14 cellular contexts compared by ENCODE assay signal in the genomic region with DNA sequence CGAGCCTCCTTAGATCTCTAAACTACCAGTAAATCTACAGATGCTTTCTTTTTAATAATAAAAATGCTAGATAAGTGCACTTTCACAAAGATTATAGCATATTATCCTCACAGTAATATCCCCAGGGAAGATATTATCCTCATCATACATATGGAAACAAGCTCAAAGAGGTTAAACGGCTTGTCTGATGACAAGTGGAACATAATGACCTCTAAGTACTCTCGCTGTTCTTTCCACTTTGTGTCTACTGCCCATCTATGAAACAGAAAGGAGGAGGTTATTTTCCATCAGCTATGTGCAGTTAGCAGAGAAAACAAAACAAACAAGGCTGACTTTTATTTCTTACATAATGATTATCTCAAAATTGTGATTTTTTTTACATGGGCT. TPM values are rescaled to one million over a fixed set of nuclear protein-coding genes. Genes with fewer than 3 reads are reported as not detected.
A peak's percentile ranks its signal among the peaks of the same experiment; 100 is the strongest.
DNase-seq lines count a peak whose midpoint lies in the region; ATAC-seq and TF ChIP-seq lines count a peak whose summit lies in the region.
"Had no signal": no experiment of that assay in that cellular context is flagged by ENCODE, and none has a peak within 500 bp of the region (broad histone marks: within the 10 kb centered on the region; RNA-seq: fewer than 3 reads in every experiment).

No MANE protein-coding gene starts in this region.

- H3K36me3 ChIP-seq in Panc1 (ENCODE audit: control insufficient read depth, insufficient read depth, low read length) (no peaks in the 10 kb centered on the region), upper lobe of left lung (no peaks in the 10 kb centered on the region)
- H3K36me3 ChIP-seq: SJCRH30 had no signal

- no peaks in the 10 kb centered on the region for H3K4me1 ChIP-seq in Panc1 (ENCODE audit: control insufficient read depth, insufficient read depth, low read length)
- H3K4me1 ChIP-seq in upper lobe of left lung = no peaks in the 10 kb centered on the region
- H3K4me1 ChIP-seq: SJCRH30 had no signal

- DNase-seq in EH (ENCODE audit: low read depth) (peak; percentile 4), NCI-H1105 (lab: John Stamatoyannopoulos, UW) (peak; percentile 35), Panc1 (ENCODE audit: low read depth, low spot score) (no peak), dedifferentiated amniotic fluid mesenchymal stem cell (ENCODE audit: extremely low spot score) (peak; percentile 26), AML-193 (lab: John Stamatoyannopoulos, UW) (no peak), superior temporal gyrus (ENCODE audit: extremely low spot score) (no peak), upper lobe of left lung (no peak)
- DNase-seq: nephron progenitor cell; right cardiac atrium; SJCRH30; stimulated activated CD4-positive, alpha-beta T cell treated with anti-CD3 and anti-CD28 coated beads, Interleukin-4, amount 100 ng/mL, for 4 hours; stimulated activated naive CD4-positive, alpha-beta T cell had no signal

- WGBS in upper lobe of left lung, 2 donors = 74 to 83% methylated on average over 3 of the region's 3 CpGs

- H3K4me3 ChIP-seq in Panc1 (ENCODE audit: low read depth in 2 of 2, low read length in 2 of 2) (no peak overlapping the region), upper lobe of left lung (no peak overlapping the region)
- H3K4me3 ChIP-seq: SJCRH30 had no signal

- no TSS peak for BruUV-seq in Panc1 (replicated peaks; lab: Mats Ljungman, UMichigan)

- H3K9me3 ChIP-seq in Panc1 (ENCODE audit: control insufficient read depth, insufficient read depth, low read depth, low read length) (peaks cover 6% of the 10 kb centered on the region; the same call in 1 of the 2 replicates), upper lobe of left lung (no peaks in the 10 kb centered on the region)
- H3K9me3 ChIP-seq: SJCRH30 had no signal

- intact Hi-C loops in Panc1 (cut with micrococcal nuclease; ENCODE audit: unreplicated experiment) = no loop called here

- CTCF ChIA-PET in Panc1 (lab: Charles Lee) = interaction anchor here (0.6 kb wide), 1 partner anchor 29 kb away, joined by 3 read pairs; no protein-coding TSS in a partner anchor

- no peak for ATAC-seq in Panc1
- ATAC-seq in upper lobe of left lung (ENCODE audit: low FRiP score in 2 of 2) = no peak
- ATAC-seq in GM18907 (IDR thresholded peaks at IDR 0.05; ENCODE audit: unreplicated experiment) = no peak
- ATAC-seq: right cardiac atrium had no signal

- POLR2A ChIA-PET in Panc1 (lab: Charles Lee) = no interaction called here

- no peak for TF ChIP-seq EP300 in upper lobe of left lung (IDR thresholded peaks at IDR 0.05)

- TF ChIP-seq CTCF in Panc1 (IDR thresholded peaks at IDR 0.05) (no peak), upper lobe of left lung (IDR thresholded peaks at IDR 0.05) (no peak)

- H3K27me3 ChIP-seq in Panc1 (ENCODE audit: control insufficient read depth, insufficient read depth, low read length) = no peaks in the 10 kb centered on the region
- no peaks in the 10 kb centered on the region for H3K27me3 ChIP-seq in upper lobe of left lung
- H3K27me3 ChIP-seq: SJCRH30 had no signal

- H3K27ac ChIP-seq in Panc1 (ENCODE audit: low read length) (peak overlapping the region; percentile 29; the same call in 1 of the 2 replicates), upper lobe of left lung (no peak overlapping the region)
- H3K27ac ChIP-seq: C4-2B, SJCRH30 had no signal

- no peak for TF ChIP-seq POLR2A in upper lobe of left lung (IDR thresholded peaks at IDR 0.05)

- in situ Hi-C loops in Panc1 (cut with HindIII; ENCODE audit: low pct_unique_long_range_greater_than_20kb, low sequenced_read_pairs) = no loop called here

RNA-seq across cellular contexts. Expression of a gene that starts 42.8 kb away (rescaled TPM):
- total RNA-seq in Panc1 (2021; ENCODE audit: unreplicated experiment) (5.3 TPM), upper lobe of left lung (1 to 10 TPM in 5 of 6 donors, under 1 TPM in 1; 0.11 to 3.3 (median 1.9) TPM)
- polyA plus RNA-seq in Panc1 (2012; ENCODE audit: insufficient read length) = 3.1 TPM

Comparison
In these comparisons a context has a peak if more than half of its experiments do, and no peak if none do; other contexts are left out.
1. DNase-seq: peak in EH (single experiment), NCI-H1105 (single experiment) and dedifferentiated amniotic fluid mesenchymal stem cell (single experiment); none in Panc1 (single experiment), AML-193 (0 of 2), superior temporal gyrus (single experiment) and upper lobe of left lung (0 of 2).